1 cellular context compared by ENCODE assay signal in genomic region chr11:115226556-115226955, GRCh38.
TF ChIP-seq lines count a peak whose summit lies in the region.

No MANE protein-coding gene starts in this region.

TF ChIP-seq in H1, 55 proteins besides CTCF, POLR2A, EP300 and RAD21 (continued from another document):
- TF ChIP-seq CEBPB (IDR thresholded peaks at IDR 0.05; ENCODE audit: low read depth, low read length), result 0 out of 2 replicates have a peak, but pooled peaks have one; percentile 8
- TF ChIP-seq JUN (IDR thresholded peaks at IDR 0.05; ENCODE audit: low read depth, low read length), result peak; percentile 94
- TF ChIP-seq POLR2AphosphoS5 (IDR thresholded peaks at IDR 0.05; ENCODE audit: low read depth, low read length), result no peak
